Comparison of ENCODE assay signal across 15 cellular contexts in the genomic region with DNA sequence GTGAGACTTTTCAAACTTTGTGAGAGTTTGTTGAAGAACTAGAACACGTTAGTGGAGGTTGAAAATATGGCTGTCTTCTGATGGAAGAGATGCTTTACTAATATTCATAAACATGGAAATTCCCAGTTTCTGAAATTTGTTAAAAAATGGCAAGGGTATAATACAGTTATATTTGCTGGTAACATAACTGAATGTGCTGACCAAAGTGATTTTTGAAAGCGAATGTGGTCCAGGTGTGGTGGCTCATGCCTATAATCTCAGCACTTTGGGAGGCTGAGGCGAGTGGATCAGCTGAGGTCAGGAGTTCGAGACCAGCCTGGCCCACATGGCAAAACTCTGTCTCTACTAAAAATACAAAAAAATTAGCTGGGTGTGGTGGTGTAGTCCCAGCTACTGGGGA. TPM values are rescaled to one million over a fixed set of nuclear protein-coding genes. Genes with fewer than 3 reads are reported as not detected.
A peak's percentile ranks its signal among the peaks of the same experiment; 100 is the strongest.
DNase-seq lines count a peak whose midpoint lies in the region; ATAC-seq and TF ChIP-seq lines count a peak whose summit lies in the region.
"Had no signal": no experiment of that assay in that cellular context is flagged by ENCODE, and none has a peak within 500 bp of the region (broad histone marks: within the 10 kb centered on the region; RNA-seq: fewer than 3 reads in every experiment).

No MANE protein-coding gene starts in this region.

- no peak overlapping the region for H4K5ac ChIP-seq in H9 (ENCODE audit: insufficient read length, low read depth, low read length)

- no CpG with 5 or more reads among the region's 4 CpGs for WGBS in H9 (ENCODE audit: extremely low coverage, insufficient read length, low lambda C conversion rate)
- no CpG with 5 or more reads among the region's 4 CpGs for WGBS in neuronal stem cell (ENCODE audit: extremely low coverage in 2 of 2, insufficient read length in 2 of 2, insufficient replicate concordance in 1 of 2), 2 donors

- H3K4me2 ChIP-seq in H9 (ENCODE audit: insufficient read depth, insufficient read length, low read length): no peak overlapping the region
- H3K4me2 ChIP-seq in neuronal stem cell (ENCODE audit: insufficient read depth, low read length, poor library complexity, severe bottlenecking): no peak overlapping the region

- H3K56ac ChIP-seq in H9 (ENCODE audit: insufficient read length, low read depth, low read length): no peak overlapping the region

- H3K18ac ChIP-seq in H9 (ENCODE audit: insufficient read length, low read depth, low read length): no peak overlapping the region
- H3K18ac ChIP-seq in neuronal stem cell (ENCODE audit: low read length): no peak overlapping the region

- no peak overlapping the region for H3K23ac ChIP-seq in H9 (ENCODE audit: insufficient read length, low read depth, low read length)
- H3K23ac ChIP-seq in neuronal stem cell (ENCODE audit: low read depth, low read length, poor library complexity): no peak overlapping the region

- H3K79me1 ChIP-seq in H9 (ENCODE audit: insufficient read depth, low read depth, low read length, poor library complexity, severe bottlenecking) (peaks cover 5% of the 10 kb centered on the region), neuronal stem cell (ENCODE audit: low read depth, low read length) (peaks cover 2% of the 10 kb centered on the region)

- H2BK15ac ChIP-seq in H9 (ENCODE audit: low read depth, low read length): no peak overlapping the region
- H2BK15ac ChIP-seq in neuronal stem cell (ENCODE audit: low read length): no peak overlapping the region

- H3K4me1 Mint-ChIP-seq in natural killer cell (peaks cover 67 to 70% of the 10 kb centered on the region in 2 donors), H9 (peaks cover 15 to 21% of the 10 kb centered on the region in 2 experiments)
- peaks cover 19 to 41% of the 10 kb centered on the region in 2 donors for H3K4me1 Mint-ChIP-seq in natural killer cell treated with Interleukin-12 subunit alpha and Interleukin-12 subunit beta and Interleukin-15 and Interleukin-18, amount 100 ng/mL, for 72 hours (ENCODE audit: low read depth in 2 of 2)
- peaks cover 57% of the 10 kb centered on the region for H3K4me1 Mint-ChIP-seq in central memory CD8-positive, alpha-beta T cell

- H3K9me3 Mint-ChIP-seq in natural killer cell (no peaks in the 10 kb centered on the region), H9 (peaks cover 0 to 5% of the 10 kb centered on the region in 2 experiments; a peak in 1 of 5 replicates)
- no peaks in the 10 kb centered on the region for H3K9me3 Mint-ChIP-seq in natural killer cell treated with Interleukin-12 subunit alpha and Interleukin-12 subunit beta and Interleukin-15 and Interleukin-18, amount 100 ng/mL, for 72 hours
- H3K9me3 Mint-ChIP-seq in central memory CD8-positive, alpha-beta T cell: no peaks in the 10 kb centered on the region
- H3K9me3 Mint-ChIP-seq: HFFc6 had no signal

- H3K9ac ChIP-seq in H9 (ENCODE audit: extremely low read depth, insufficient read length, low read length) (no peak overlapping the region), neuronal stem cell (ENCODE audit: low read depth, low read length, poor library complexity) (no peak overlapping the region)

- H3K4ac ChIP-seq in H9 (ENCODE audit: low read depth, low read length): no peak overlapping the region
- H3K4ac ChIP-seq in neuronal stem cell (ENCODE audit: low read length): no peak overlapping the region

- H3K14ac ChIP-seq in H9 (ENCODE audit: insufficient read depth, low read length): no peak overlapping the region
- no peak overlapping the region for H3K14ac ChIP-seq in neuronal stem cell (ENCODE audit: low read length)

- no peak overlapping the region for H4K91ac ChIP-seq in H9 (ENCODE audit: insufficient read length, low read depth, low read length)
- H4K91ac ChIP-seq in neuronal stem cell (ENCODE audit: low read depth, low read length, poor library complexity): no peak overlapping the region

- H3T11ph ChIP-seq in H9 (ENCODE audit: low read length): no peak overlapping the region

- TF ChIP-seq CTCF in natural killer cell (IDR thresholded peaks at IDR 0.05) (no peak), H9 (conservative IDR thresholded peaks at IDR 0.05) (no peak)

- H2BK5ac ChIP-seq in H9 (ENCODE audit: insufficient read length, low read length): no peak overlapping the region
- H2BK5ac ChIP-seq in neuronal stem cell (ENCODE audit: low read length): no peak overlapping the region

- H3K9me3 ChIP-seq in H9 (ENCODE audit: control insufficient read depth, low read depth, low read length): no peaks in the 10 kb centered on the region
- peaks cover 0 to 19% of the 10 kb centered on the region in 2 donors for H3K9me3 ChIP-seq in neuronal stem cell (replicated peaks in 1 of 2; ENCODE audit: control insufficient read depth in 2 of 2, insufficient read depth in 1 of 2, low read depth in 1 of 2, low read length in 2 of 2)

- intact Hi-C loops in natural killer cell (cut with micrococcal nuclease): no loop called here

- H3K4me3 ChIP-seq in neuronal stem cell (ENCODE audit: low read length in 2 of 2): no peak overlapping the region

- H2AFZ ChIP-seq in H9 (ENCODE audit: low read length): no peak overlapping the region
- H2AFZ ChIP-seq in neuronal stem cell (ENCODE audit: low read length): no peak overlapping the region

- H3K79me2 ChIP-seq in H9 (ENCODE audit: insufficient read depth, low read length): peaks cover 66% of the 10 kb centered on the region

- DNase-seq in natural killer cell (no peak), H9 (no peak), DMS 273 treated with DMSO at 0.1 percent for 48 hours (lab: John Stamatoyannopoulos, UW) (no peak), neuronal stem cell (ENCODE audit: low spot score) (no peak)
- no peak for DNase-seq in natural killer cell treated with Interleukin-12 subunit alpha and Interleukin-12 subunit beta and Interleukin-15 and Interleukin-18, amount 100 ng/mL, for 72 hours (ENCODE audit: low spot score)
- DNase-seq in central memory CD8-positive, alpha-beta T cell (ENCODE audit: low spot score in 2 of 2): no peak
- DNase-seq: DMS79; HFFc6; NCI-H1105 treated with DMSO at 0.1 percent for 48 hours; NCI-H187; NCI-H345; NCI-H526; NK-92 treated with Interleukin-12 subunit alpha and Interleukin-12 subunit beta, amount 100 ng/mL, for 24 hours; SIG-M5 had no signal

- H3K27me3 Mint-ChIP-seq in natural killer cell (ENCODE audit: low read depth in 2 of 2) (no peaks in the 10 kb centered on the region), H9 (ENCODE audit: low read depth) (no peaks in the 10 kb centered on the region)
- H3K27me3 Mint-ChIP-seq in natural killer cell treated with Interleukin-12 subunit alpha and Interleukin-12 subunit beta and Interleukin-15 and Interleukin-18, amount 100 ng/mL, for 72 hours: no peaks in the 10 kb centered on the region
- H3K27me3 Mint-ChIP-seq in central memory CD8-positive, alpha-beta T cell: no peaks in the 10 kb centered on the region

- peak overlapping the region; percentile 1 to 7 for H3K27ac Mint-ChIP-seq in natural killer cell
- no peak overlapping the region for H3K27ac Mint-ChIP-seq in natural killer cell treated with Interleukin-12 subunit alpha and Interleukin-12 subunit beta and Interleukin-15 and Interleukin-18, amount 100 ng/mL, for 72 hours
- H3K27ac Mint-ChIP-seq in H9: peak overlapping the region in 2 of 3 experiments; percentile 16 to 56; a peak in 3 of 7 replicates
- H3K27ac Mint-ChIP-seq in central memory CD8-positive, alpha-beta T cell (ENCODE audit: low read depth): peak overlapping the region; percentile 74
- H3K27ac Mint-ChIP-seq: HFFc6 had no signal

- H4K8ac ChIP-seq in H9 (replicated peaks; ENCODE audit: insufficient read length, low read depth, low read length) (no peak overlapping the region), neuronal stem cell (ENCODE audit: low read depth, low read length) (no peak overlapping the region)

- H2BK20ac ChIP-seq in H9 (ENCODE audit: low read depth, low read length, poor library complexity, severe bottlenecking): no peak overlapping the region

- H3K4me3 Mint-ChIP-seq in natural killer cell (no peak overlapping the region), H9 (no peak overlapping the region)
- no peak overlapping the region for H3K4me3 Mint-ChIP-seq in natural killer cell treated with Interleukin-12 subunit alpha and Interleukin-12 subunit beta and Interleukin-15 and Interleukin-18, amount 100 ng/mL, for 72 hours
- H3K4me3 Mint-ChIP-seq in central memory CD8-positive, alpha-beta T cell: no peak overlapping the region
- H3K4me3 Mint-ChIP-seq: HFFc6 had no signal

- H3K23me2 ChIP-seq in H9 (ENCODE audit: insufficient read length, low read depth, low read length, poor library complexity, severe bottlenecking): no peaks in the 10 kb centered on the region

- H2BK120ac ChIP-seq in H9 (ENCODE audit: low read depth, low read length, poor library complexity, severe bottlenecking) (no peak overlapping the region), neuronal stem cell (ENCODE audit: low read depth, low read length) (no peak overlapping the region)

- ATAC-seq in natural killer cell: no peak
- no peak for ATAC-seq in natural killer cell treated with Interleukin-12 subunit alpha and Interleukin-12 subunit beta and Interleukin-15 and Interleukin-18, amount 100 ng/mL, for 72 hours
- ATAC-seq in central memory CD8-positive, alpha-beta T cell (replicated peaks; ENCODE audit: extremely low read depth, poor library complexity, severe bottlenecking): no peak
- ATAC-seq in GM21529 (IDR thresholded peaks at IDR 0.05; ENCODE audit: unreplicated experiment): no peak

- no peak overlapping the region for H3K27ac ChIP-seq in H9 (ENCODE audit: insufficient read length, low read depth, low read length)
- no peak overlapping the region for H3K27ac ChIP-seq in neuronal stem cell (replicated peaks; ENCODE audit: low read length)

- no peak overlapping the region for H2BK12ac ChIP-seq in H9 (ENCODE audit: insufficient read length, low read depth, low read length)
- H2BK12ac ChIP-seq in neuronal stem cell (ENCODE audit: low read length): no peak overlapping the region

- H3K27me3 ChIP-seq in H9 (ENCODE audit: insufficient read depth, low read length): no peaks in the 10 kb centered on the region
- no peaks in the 10 kb centered on the region for H3K27me3 ChIP-seq in neuronal stem cell (ENCODE audit: control insufficient read depth in 3 of 3, insufficient read depth in 3 of 3, low read depth in 1 of 3, low read length in 3 of 3)

- peaks cover 1 to 59% of the 10 kb centered on the region in 2 donors for H3K36me3 ChIP-seq in neuronal stem cell (replicated peaks in 1 of 2; ENCODE audit: control insufficient read depth in 2 of 2, insufficient read depth in 2 of 2, low read length in 2 of 2)

- H3K4me1 ChIP-seq in H9 (ENCODE audit: insufficient read depth, low read length) (peaks cover 2% of the 10 kb centered on the region; the same call in 1 of the 2 replicates), neuronal stem cell (ENCODE audit: control insufficient read depth in 2 of 2, insufficient read depth in 1 of 2, low read depth in 1 of 2, low read length in 2 of 2) (no peaks in the 10 kb centered on the region)

- H3K36me3 Mint-ChIP-seq in natural killer cell (no peaks in the 10 kb centered on the region), H9 (ENCODE audit: insufficient read depth in 1 of 3, low read depth in 3 of 3) (peaks cover 17 to 40% (median 25%) of the 10 kb centered on the region in 3 experiments; a peak in 6 of 7 replicates)
- H3K36me3 Mint-ChIP-seq in natural killer cell treated with Interleukin-12 subunit alpha and Interleukin-12 subunit beta and Interleukin-15 and Interleukin-18, amount 100 ng/mL, for 72 hours: no peaks in the 10 kb centered on the region
- peaks cover 18% of the 10 kb centered on the region for H3K36me3 Mint-ChIP-seq in central memory CD8-positive, alpha-beta T cell (ENCODE audit: insufficient read depth)

- H4K20me1 ChIP-seq in H9 (ENCODE audit: control insufficient read depth, insufficient read depth, insufficient read length): no peaks in the 10 kb centered on the region

- H2AK5ac ChIP-seq in H9 (ENCODE audit: insufficient read length, low read length) (no peak overlapping the region), neuronal stem cell (ENCODE audit: low read depth, low read length) (no peak overlapping the region)

RNA-seq across cellular contexts. Expression of a gene that starts 18.1 kb away (rescaled TPM):
- 100 to 1,000 TPM; 135 to 149 (median 148) TPM for total RNA-seq in natural killer cell
- 100 to 1,000 TPM; 121 to 158 TPM for total RNA-seq in natural killer cell treated with Interleukin-12 subunit alpha and Interleukin-12 subunit beta and Interleukin-15 and Interleukin-18, amount 100 ng/mL, for 72 hours
- total RNA-seq in H9 (2021): 240 and 242 TPM in 2 replicates
- 276 TPM for polyA plus RNA-seq in neuronal stem cell (2013, experiment 1 of 2)
- polyA plus RNA-seq in neuronal stem cell (2013, experiment 2 of 2): 284 TPM

RNA-seq across cellular contexts. Expression of a gene that starts 59.0 kb away (rescaled TPM):
- 10 to 100 TPM; 18.9 to 25.8 (median 22.2) TPM for total RNA-seq in natural killer cell
- total RNA-seq in natural killer cell treated with Interleukin-12 subunit alpha and Interleukin-12 subunit beta and Interleukin-15 and Interleukin-18, amount 100 ng/mL, for 72 hours: 10 to 100 TPM; 26.5 to 37.7 TPM
- total RNA-seq in H9 (2021): 79.9 and 82.0 TPM in 2 replicates
- polyA plus RNA-seq in neuronal stem cell (2013, experiment 1 of 2): 201 TPM
- 223 TPM for polyA plus RNA-seq in neuronal stem cell (2013, experiment 2 of 2)

Comparison
In these comparisons a context has a peak if more than half of its experiments do, and no peak if none do; other contexts are left out.
1. H3K27ac Mint-ChIP-seq: peak in natural killer cell (2 of 2), H9 (2 of 3) and central memory CD8-positive, alpha-beta T cell (single experiment); none in natural killer cell treated with Interleukin-12 subunit alpha and Interleukin-12 subunit beta and Interleukin-15 and Interleukin-18, amount 100 ng/mL, for 72 hours (0 of 2).